In the genomic region with DNA sequence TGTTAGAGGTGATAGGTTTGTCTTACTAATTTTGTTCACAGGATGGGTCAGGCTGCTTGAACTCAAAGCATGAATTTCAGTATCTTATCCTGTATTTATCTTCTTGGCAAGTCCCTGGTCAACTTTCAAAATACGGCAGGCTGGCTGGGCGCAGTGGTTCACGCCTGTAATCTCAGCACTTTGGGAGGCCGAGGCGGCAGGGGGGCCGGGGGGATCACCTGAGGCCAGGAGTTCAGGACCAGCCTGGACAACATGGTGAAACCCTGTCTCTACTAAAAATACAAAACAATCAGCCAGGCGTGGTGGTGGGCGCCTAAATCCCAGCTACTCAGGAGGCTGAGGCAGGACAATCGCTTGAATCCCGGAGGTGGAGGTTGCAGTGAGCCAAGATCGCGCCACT, we compare ENCODE assay signal across 1 cellular context.
TF ChIP-seq lines count a peak whose summit lies in the region.

No MANE protein-coding gene starts in this region.

TF ChIP-seq in WTC11, 78 proteins besides CTCF, POLR2A, EP300 and RAD21 (continued from another document):
- TF ChIP-seq, protein P1, sequence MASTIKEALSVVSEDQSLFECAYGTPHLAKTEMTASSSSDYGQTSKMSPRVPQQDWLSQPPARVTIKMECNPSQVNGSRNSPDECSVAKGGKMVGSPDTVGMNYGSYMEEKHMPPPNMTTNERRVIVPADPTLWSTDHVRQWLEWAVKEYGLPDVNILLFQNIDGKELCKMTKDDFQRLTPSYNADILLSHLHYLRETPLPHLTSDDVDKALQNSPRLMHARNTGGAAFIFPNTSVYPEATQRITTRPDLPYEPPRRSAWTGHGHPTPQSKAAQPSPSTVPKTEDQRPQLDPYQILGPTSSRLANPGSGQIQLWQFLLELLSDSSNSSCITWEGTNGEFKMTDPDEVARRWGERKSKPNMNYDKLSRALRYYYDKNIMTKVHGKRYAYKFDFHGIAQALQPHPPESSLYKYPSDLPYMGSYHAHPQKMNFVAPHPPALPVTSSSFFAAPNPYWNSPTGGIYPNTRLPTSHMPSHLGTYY (CRISPR knock-in tag; IDR thresholded peaks at IDR 0.05) = no peak
- TF ChIP-seq FOXP1 (CRISPR knock-in tag; IDR thresholded peaks at IDR 0.05; ENCODE audit: borderline replicate concordance) = no peak
- no peak for TF ChIP-seq ZNF138 (CRISPR knock-in tag; conservative IDR thresholded peaks at IDR 0.05)
- no peak for TF ChIP-seq SOX15 (CRISPR knock-in tag; IDR thresholded peaks at IDR 0.05)
- TF ChIP-seq, protein P2, sequence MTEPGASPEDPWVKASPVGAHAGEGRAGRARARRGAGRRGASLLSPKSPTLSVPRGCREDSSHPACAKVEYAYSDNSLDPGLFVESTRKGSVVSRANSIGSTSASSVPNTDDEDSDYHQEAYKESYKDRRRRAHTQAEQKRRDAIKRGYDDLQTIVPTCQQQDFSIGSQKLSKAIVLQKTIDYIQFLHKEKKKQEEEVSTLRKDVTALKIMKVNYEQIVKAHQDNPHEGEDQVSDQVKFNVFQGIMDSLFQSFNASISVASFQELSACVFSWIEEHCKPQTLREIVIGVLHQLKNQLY (CRISPR knock-in tag; IDR thresholded peaks at IDR 0.05) = no peak
- no peak for TF ChIP-seq NR2C2 (CRISPR knock-in tag; IDR thresholded peaks at IDR 0.05)
- TF ChIP-seq JAZF1 (CRISPR knock-in tag; IDR thresholded peaks at IDR 0.05) = no peak
- TF ChIP-seq, protein P3, sequence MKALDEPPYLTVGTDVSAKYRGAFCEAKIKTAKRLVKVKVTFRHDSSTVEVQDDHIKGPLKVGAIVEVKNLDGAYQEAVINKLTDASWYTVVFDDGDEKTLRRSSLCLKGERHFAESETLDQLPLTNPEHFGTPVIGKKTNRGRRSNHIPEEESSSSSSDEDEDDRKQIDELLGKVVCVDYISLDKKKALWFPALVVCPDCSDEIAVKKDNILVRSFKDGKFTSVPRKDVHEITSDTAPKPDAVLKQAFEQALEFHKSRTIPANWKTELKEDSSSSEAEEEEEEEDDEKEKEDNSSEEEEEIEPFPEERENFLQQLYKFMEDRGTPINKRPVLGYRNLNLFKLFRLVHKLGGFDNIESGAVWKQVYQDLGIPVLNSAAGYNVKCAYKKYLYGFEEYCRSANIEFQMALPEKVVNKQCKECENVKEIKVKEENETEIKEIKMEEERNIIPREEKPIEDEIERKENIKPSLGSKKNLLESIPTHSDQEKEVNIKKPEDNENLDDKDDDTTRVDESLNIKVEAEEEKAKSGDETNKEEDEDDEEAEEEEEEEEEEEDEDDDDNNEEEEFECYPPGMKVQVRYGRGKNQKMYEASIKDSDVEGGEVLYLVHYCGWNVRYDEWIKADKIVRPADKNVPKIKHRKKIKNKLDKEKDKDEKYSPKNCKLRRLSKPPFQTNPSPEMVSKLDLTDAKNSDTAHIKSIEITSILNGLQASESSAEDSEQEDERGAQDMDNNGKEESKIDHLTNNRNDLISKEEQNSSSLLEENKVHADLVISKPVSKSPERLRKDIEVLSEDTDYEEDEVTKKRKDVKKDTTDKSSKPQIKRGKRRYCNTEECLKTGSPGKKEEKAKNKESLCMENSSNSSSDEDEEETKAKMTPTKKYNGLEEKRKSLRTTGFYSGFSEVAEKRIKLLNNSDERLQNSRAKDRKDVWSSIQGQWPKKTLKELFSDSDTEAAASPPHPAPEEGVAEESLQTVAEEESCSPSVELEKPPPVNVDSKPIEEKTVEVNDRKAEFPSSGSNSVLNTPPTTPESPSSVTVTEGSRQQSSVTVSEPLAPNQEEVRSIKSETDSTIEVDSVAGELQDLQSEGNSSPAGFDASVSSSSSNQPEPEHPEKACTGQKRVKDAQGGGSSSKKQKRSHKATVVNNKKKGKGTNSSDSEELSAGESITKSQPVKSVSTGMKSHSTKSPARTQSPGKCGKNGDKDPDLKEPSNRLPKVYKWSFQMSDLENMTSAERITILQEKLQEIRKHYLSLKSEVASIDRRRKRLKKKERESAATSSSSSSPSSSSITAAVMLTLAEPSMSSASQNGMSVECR (CRISPR knock-in tag; IDR thresholded peaks at IDR 0.05; ENCODE audit: borderline replicate concordance) = no peak
- TF ChIP-seq, protein P4, sequence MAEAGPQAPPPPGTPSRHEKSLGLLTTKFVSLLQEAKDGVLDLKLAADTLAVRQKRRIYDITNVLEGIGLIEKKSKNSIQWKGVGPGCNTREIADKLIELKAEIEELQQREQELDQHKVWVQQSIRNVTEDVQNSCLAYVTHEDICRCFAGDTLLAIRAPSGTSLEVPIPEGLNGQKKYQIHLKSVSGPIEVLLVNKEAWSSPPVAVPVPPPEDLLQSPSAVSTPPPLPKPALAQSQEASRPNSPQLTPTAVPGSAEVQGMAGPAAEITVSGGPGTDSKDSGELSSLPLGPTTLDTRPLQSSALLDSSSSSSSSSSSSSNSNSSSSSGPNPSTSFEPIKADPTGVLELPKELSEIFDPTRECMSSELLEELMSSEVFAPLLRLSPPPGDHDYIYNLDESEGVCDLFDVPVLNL (CRISPR knock-in tag; IDR thresholded peaks at IDR 0.05; ENCODE audit: borderline replicate concordance, low read depth) = no peak
- no peak for TF ChIP-seq MXD4 (CRISPR knock-in tag; IDR thresholded peaks at IDR 0.05; ENCODE audit: borderline replicate concordance)
- TF ChIP-seq, protein P5, sequence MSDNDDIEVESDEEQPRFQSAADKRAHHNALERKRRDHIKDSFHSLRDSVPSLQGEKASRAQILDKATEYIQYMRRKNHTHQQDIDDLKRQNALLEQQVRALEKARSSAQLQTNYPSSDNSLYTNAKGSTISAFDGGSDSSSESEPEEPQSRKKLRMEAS (CRISPR knock-in tag; IDR thresholded peaks at IDR 0.05) = no peak
- no peak for TF ChIP-seq ELF4 (CRISPR knock-in tag; IDR thresholded peaks at IDR 0.05; ENCODE audit: low read depth)
- TF ChIP-seq, protein P6, sequence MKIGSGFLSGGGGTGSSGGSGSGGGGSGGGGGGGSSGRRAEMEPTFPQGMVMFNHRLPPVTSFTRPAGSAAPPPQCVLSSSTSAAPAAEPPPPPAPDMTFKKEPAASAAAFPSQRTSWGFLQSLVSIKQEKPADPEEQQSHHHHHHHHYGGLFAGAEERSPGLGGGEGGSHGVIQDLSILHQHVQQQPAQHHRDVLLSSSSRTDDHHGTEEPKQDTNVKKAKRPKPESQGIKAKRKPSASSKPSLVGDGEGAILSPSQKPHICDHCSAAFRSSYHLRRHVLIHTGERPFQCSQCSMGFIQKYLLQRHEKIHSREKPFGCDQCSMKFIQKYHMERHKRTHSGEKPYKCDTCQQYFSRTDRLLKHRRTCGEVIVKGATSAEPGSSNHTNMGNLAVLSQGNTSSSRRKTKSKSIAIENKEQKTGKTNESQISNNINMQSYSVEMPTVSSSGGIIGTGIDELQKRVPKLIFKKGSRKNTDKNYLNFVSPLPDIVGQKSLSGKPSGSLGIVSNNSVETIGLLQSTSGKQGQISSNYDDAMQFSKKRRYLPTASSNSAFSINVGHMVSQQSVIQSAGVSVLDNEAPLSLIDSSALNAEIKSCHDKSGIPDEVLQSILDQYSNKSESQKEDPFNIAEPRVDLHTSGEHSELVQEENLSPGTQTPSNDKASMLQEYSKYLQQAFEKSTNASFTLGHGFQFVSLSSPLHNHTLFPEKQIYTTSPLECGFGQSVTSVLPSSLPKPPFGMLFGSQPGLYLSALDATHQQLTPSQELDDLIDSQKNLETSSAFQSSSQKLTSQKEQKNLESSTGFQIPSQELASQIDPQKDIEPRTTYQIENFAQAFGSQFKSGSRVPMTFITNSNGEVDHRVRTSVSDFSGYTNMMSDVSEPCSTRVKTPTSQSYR (CRISPR knock-in tag; IDR thresholded peaks at IDR 0.05) = no peak
